ENCODE assay signal across 8 cellular contexts in genomic region chr2:238847841-238848565, GRCh38. TPM values are rescaled to one million over a fixed set of nuclear protein-coding genes. Genes with fewer than 3 reads are reported as not detected.
DNase-seq lines count a peak whose midpoint lies in the region; ATAC-seq, FAIRE-seq and TF ChIP-seq lines count a peak whose summit lies in the region.

Gene TWIST2 (plus strand): TSS chr2:238848085. CDS start chr2:238848216, 131 bp downstream.

- peak within 1 kb of the TSS; percentile 89 for H3K27ac ChIP-seq in RWPE1
- peak within 1 kb of the TSS; percentile 15 to 90 (median 87) for H3K27ac ChIP-seq in gastroesophageal sphincter
- no peak within 1 kb of the TSS for H3K27ac ChIP-seq in pancreas

- intact Hi-C loops in pancreas (cut with DNase I), result no loop called here

- H3K9me3 ChIP-seq in gastroesophageal sphincter (no peaks in the 10 kb centered on the region), pancreas (no peaks in the 10 kb centered on the region), BE2C (no peaks in the 10 kb centered on the region)

- TF ChIP-seq POLR2A in gastroesophageal sphincter (IDR thresholded peaks at IDR 0.05) (peak; percentile 56 to 62), GM18505 (IDR thresholded peaks at IDR 0.05; ENCODE audit: borderline replicate concordance, extremely low read depth, insufficient read depth, insufficient read length) (no peak)

- TF ChIP-seq CTCF in RWPE1 (conservative IDR thresholded peaks at IDR 0.05; ENCODE audit: low read depth) (0 out of 2 replicates have a peak, but pooled peaks have one; percentile 16), gastroesophageal sphincter (IDR thresholded peaks at IDR 0.05) (peak in 1 of 4 experiments; percentile 27), pancreas (IDR thresholded peaks at IDR 0.05) (no peak), BE2C (IDR thresholded peaks at IDR 0.05; ENCODE audit: low read depth, low read length) (no peak)

- TF ChIP-seq EP300 in gastroesophageal sphincter (IDR thresholded peaks at IDR 0.05), result no peak

- ATAC-seq in gastroesophageal sphincter (peak; percentile 89), pancreas (peak in 3 of 4 donors; percentile 62 to 73 (median 71)), GM18505 (IDR thresholded peaks at IDR 0.05; ENCODE audit: unreplicated experiment) (no peak)

- no peak for FAIRE-seq in pancreas (lab: Jason Lieb, UNC)

- DNase-seq in DMS 273 (lab: John Stamatoyannopoulos, UW; ENCODE audit: unreplicated experiment), result peak; percentile 67
- peak; percentile 85 for DNase-seq in RWPE1 (ENCODE audit: low spot score)
- DNase-seq in pancreas, result peak in 1 of 6 donors; percentile 58
- no peak for DNase-seq in stimulated activated CD4-positive, alpha-beta T cell treated with anti-CD3 and anti-CD28 coated beads, Interleukin-4, amount 100 ng/mL, for 1 hour
- DNase-seq in foreskin melanocyte, result no peak
- no peak for DNase-seq in BE2C

- H3K36me3 ChIP-seq in gastroesophageal sphincter, result no peaks in the 10 kb centered on the region
- H3K36me3 ChIP-seq in pancreas, result no peaks in the 10 kb centered on the region
- no peaks in the 10 kb centered on the region for H3K36me3 ChIP-seq in BE2C

- H3K4me3 ChIP-seq in gastroesophageal sphincter (peak within 1 kb of the TSS; percentile 58 to 78), pancreas (peak within 1 kb of the TSS; percentile 20 to 44 (median 28)), BE2C (ENCODE audit: low read depth, low read length) (no peak within 1 kb of the TSS)

- CTCF ChIA-PET in RWPE1 (lab: Yijun Ruan, JAX), result interaction anchor here (0.5 to 1.6 kb wide), 4 partner anchors 15 to 444 kb away, joined by 3 to 7 read pairs (median 4); no protein-coding TSS in a partner anchor

- WGBS in gastroesophageal sphincter (ENCODE audit: low coverage in 1 of 2), 2 donors, result 0% methylated on average over 10 of the region's 79 CpGs; no CpG with 5 or more reads in 1 of the 2 donors
- WGBS in pancreas, 2 donors, result 1% methylated on average over 61 to 79 of the region's 79 CpGs

- H3K4me1 ChIP-seq in gastroesophageal sphincter, result peaks cover 0 to 65% (median 0%) of the 10 kb centered on the region in 3 donors
- H3K4me1 ChIP-seq in pancreas, result peaks cover 0 to 4% (median 0%) of the 10 kb centered on the region in 3 donors
- H3K4me1 ChIP-seq in BE2C, result no peaks in the 10 kb centered on the region

- H3K27me3 ChIP-seq in gastroesophageal sphincter (peaks cover 65% of the 10 kb centered on the region), pancreas (peaks cover 0 to 26% (median 4%) of the 10 kb centered on the region in 4 donors), BE2C (peaks cover 83% of the 10 kb centered on the region)

- POLR2A ChIA-PET in RWPE1 (lab: Yijun Ruan, JAX; ENCODE audit: low non-redundant PET), result no interaction called here

RNA-seq across cellular contexts. Expression of gene TWIST2, which starts in this region (rescaled TPM):
- 10 to 100 TPM; 17.7 to 69.6 (median 45.2) TPM for total RNA-seq in gastroesophageal sphincter
- 1 to 10 TPM in 2 of 6 donors, under 1 TPM in 4; 0.31 to 1.9 (median 0.67) TPM for total RNA-seq in pancreas
- polyA plus RNA-seq in pancreas, result 1 to 10 TPM; 2.5 to 3.0 TPM
- not detected for polyA plus RNA-seq in BE2C (2012; ENCODE audit: insufficient read depth, insufficient read length, low read depth)

Comparison
In these comparisons a context has a peak if more than half of its experiments do, and no peak if none do; other contexts are left out.
1. RNA of gene TWIST2 (total RNA-seq): 17.7 to 69.6 TPM in gastroesophageal sphincter; 0.31 to 1.9 TPM in pancreas; every median in the first group is over 4 times any median in the second.
2. DNase-seq: peak in DMS 273 (single experiment) and RWPE1 (single experiment); none in stimulated activated CD4-positive, alpha-beta T cell treated with anti-CD3 and anti-CD28 coated beads, Interleukin-4, amount 100 ng/mL, for 1 hour (single experiment), foreskin melanocyte (single experiment) and BE2C (single experiment).
3. H3K27ac ChIP-seq: peak in RWPE1 (single experiment) and gastroesophageal sphincter (4 of 4); none in pancreas (0 of 4).